In genomic region chr15:29244544-29244943, GRCh38 we compare ENCODE assay signal across 9 cellular contexts.
"Had no signal": no experiment of that assay in that cellular context is flagged by ENCODE, and none has a peak within 500 bp of the region (broad histone marks: within the 10 kb centered on the region; RNA-seq: fewer than 3 reads in every experiment).

No MANE protein-coding gene starts in this region.

- H3K27ac ChIP-seq: HL-60, KMS-11 had no signal

- H3K4me3 Mint-ChIP-seq: HFFc6, IgD-negative memory B cell had no signal

- H3K4me2 ChIP-seq: KMS-11 had no signal

- DNase-seq: GOT3, H7, HCEC 1CT, HFFc6, KBM-7 had no signal

- ATAC-seq: HepG2 had no signal

- H3K27ac Mint-ChIP-seq: HFFc6, IgD-negative memory B cell had no signal

- H3K27me3 Mint-ChIP-seq: IgD-negative memory B cell had no signal

- H3K9ac ChIP-seq: KMS-11 had no signal
